15 cellular contexts compared by ENCODE assay signal in genomic region chr7:39892361-39892760, GRCh38. TPM values are rescaled to one million over a fixed set of nuclear protein-coding genes. Genes with fewer than 3 reads are reported as not detected.
DNase-seq lines count a peak whose midpoint lies in the region; ATAC-seq and TF ChIP-seq lines count a peak whose summit lies in the region.
"Had no signal": no experiment of that assay in that cellular context is flagged by ENCODE, and none has a peak within 500 bp of the region (broad histone marks: within the 10 kb centered on the region; RNA-seq: fewer than 3 reads in every experiment).

No MANE protein-coding gene starts in this region.

- CTCF ChIA-PET in PC-3 (lab: Charles Lee), result interaction anchor here (1.7 kb wide), 1 partner anchor 160 kb away, joined by 4 read pairs; no protein-coding TSS in a partner anchor

- H3K27me3 Mint-ChIP-seq in GM23338 (ENCODE audit: insufficient read depth, low read depth, poor library complexity) (no peaks in the 10 kb centered on the region), type B pancreatic cell (no peaks in the 10 kb centered on the region)

- H3K4me3 Mint-ChIP-seq in GM23338 (no peak overlapping the region), type B pancreatic cell (peak overlapping the region; percentile 59)
- H3K4me3 Mint-ChIP-seq: B cell; CD4-positive, alpha-beta T cell; IgD-negative memory B cell had no signal

- no peaks in the 10 kb centered on the region for H3K36me3 Mint-ChIP-seq in GM23338 (ENCODE audit: low read depth)
- H3K36me3 Mint-ChIP-seq in type B pancreatic cell, result no peaks in the 10 kb centered on the region
- H3K36me3 Mint-ChIP-seq: IgD-negative memory B cell had no signal

- H3K9ac ChIP-seq in PC-3 (ENCODE audit: low read length), result no peak overlapping the region
- H3K9ac ChIP-seq: GM23248 had no signal

- H3K27me3 ChIP-seq in GM23338 (ENCODE audit: insufficient read depth), result no peaks in the 10 kb centered on the region
- H3K27me3 ChIP-seq in PC-3 (ENCODE audit: low read length), result no peaks in the 10 kb centered on the region

- H2AFZ ChIP-seq in GM23338 (peak overlapping the region; percentile 28; the same call in 1 of the 2 replicates), PC-3 (ENCODE audit: low read length) (no peak overlapping the region)
- H2AFZ ChIP-seq: GM23248 had no signal

- no peaks in the 10 kb centered on the region; the same call in 1 of the 2 replicates for H3K4me1 ChIP-seq in GM23338 (ENCODE audit: insufficient read depth)
- H3K4me1 ChIP-seq in PC-3 (ENCODE audit: insufficient read depth, low read length), result peaks cover 23% of the 10 kb centered on the region

- H3K27ac Mint-ChIP-seq in GM23338 (no peak overlapping the region), type B pancreatic cell (peak overlapping the region; percentile 96)
- H3K27ac Mint-ChIP-seq: B cell; CD4-positive, alpha-beta T cell; IgD-negative memory B cell had no signal

- DNase-seq in GM23338 (ENCODE audit: low spot score) (no peak), PC-3 (peak; percentile 43), kidney tubule cell (ENCODE audit: low spot score) (peak; percentile 50), type B pancreatic cell (ENCODE audit: extremely low spot score, unreplicated experiment) (no peak), mucosa of gallbladder (ENCODE audit: low spot score) (no peak), foreskin fibroblast (no peak)
- DNase-seq in activated naive CD4-positive, alpha-beta T cell treated with anti-CD3 and anti-CD28 coated beads, Interleukin-2, amount 50 U/mL, for 16 hours, result no peak
- DNase-seq: C1 segment of cervical spinal cord; CD4-positive, alpha-beta T cell; DND-41; GDM1; GM23248; H7 had no signal

- H3K36me3 ChIP-seq in GM23338 (ENCODE audit: insufficient read depth), result no peaks in the 10 kb centered on the region
- H3K36me3 ChIP-seq in PC-3 (ENCODE audit: low read depth, low read length), result no peaks in the 10 kb centered on the region

- intact Hi-C loops in PC-3 (cut with micrococcal nuclease), result no loop called here

- ATAC-seq in GM23338 (no peak), PC-3 (peak; percentile 71)

- POLR2A ChIA-PET in PC-3 (lab: Charles Lee; ENCODE audit: unreplicated experiment), result no interaction called here

- no peaks in the 10 kb centered on the region for H4K20me1 ChIP-seq in GM23338 (replicated peaks; ENCODE audit: insufficient read depth)
- no peaks in the 10 kb centered on the region for H4K20me1 ChIP-seq in PC-3 (ENCODE audit: low read length)

- H3K4me2 ChIP-seq in GM23338 (no peak overlapping the region), PC-3 (ENCODE audit: low read length) (peak overlapping the region; percentile 26; the same call in 1 of the 2 replicates)

- no peak for TF ChIP-seq CTCF in GM23338 (conservative IDR thresholded peaks at IDR 0.05; ENCODE audit: low read depth in 2 of 2)
- no peak for TF ChIP-seq CTCF in PC-3 (conservative IDR thresholded peaks at IDR 0.05; ENCODE audit: low read depth, low read length)
- TF ChIP-seq CTCF in type B pancreatic cell (conservative IDR thresholded peaks at IDR 0.05), result no peak
- no peak for TF ChIP-seq CTCF in foreskin fibroblast (IDR thresholded peaks at IDR 0.05; ENCODE audit: low read depth, low read length)

- H3K4me3 ChIP-seq in GM23338 (no peak overlapping the region), PC-3 (ENCODE audit: low read length) (no peak overlapping the region), foreskin fibroblast (ENCODE audit: low read depth in 1 of 2, low read length in 2 of 2) (no peak overlapping the region)
- H3K4me3 ChIP-seq: GM23248 had no signal

- no TSS peak for BruUV-seq in PC-3 (replicated peaks; lab: Mats Ljungman, UMichigan)

- H3K9me3 Mint-ChIP-seq in GM23338, result no peaks in the 10 kb centered on the region
- H3K9me3 Mint-ChIP-seq in type B pancreatic cell, result no peaks in the 10 kb centered on the region
- H3K9me3 Mint-ChIP-seq: CD4-positive, alpha-beta T cell; IgD-negative memory B cell had no signal

- H3K9me2 ChIP-seq in GM23338 (ENCODE audit: insufficient read depth), result no peaks in the 10 kb centered on the region
- no peaks in the 10 kb centered on the region for H3K9me2 ChIP-seq in PC-3 (replicated peaks; ENCODE audit: low read length)

- H3F3A ChIP-seq in GM23338 (replicated peaks; ENCODE audit: low read depth) (no peaks in the 10 kb centered on the region), PC-3 (ENCODE audit: low read length, unreplicated experiment) (no peaks in the 10 kb centered on the region)

- no peaks in the 10 kb centered on the region for H3K9me3 ChIP-seq in PC-3 (ENCODE audit: low read length)

- no peaks in the 10 kb centered on the region for H3K79me2 ChIP-seq in GM23338 (replicated peaks; ENCODE audit: insufficient read depth)
- H3K79me2 ChIP-seq in PC-3 (ENCODE audit: low read length), result no peaks in the 10 kb centered on the region

- H3K4me1 Mint-ChIP-seq in GM23338 (peaks cover 3% of the 10 kb centered on the region; the same call in 1 of the 3 replicates), type B pancreatic cell (ENCODE audit: unreplicated experiment) (peaks cover 7% of the 10 kb centered on the region)

- H3K27ac ChIP-seq in GM23338 (ENCODE audit: low read depth), result no peak overlapping the region
- H3K27ac ChIP-seq in PC-3 (ENCODE audit: low read length), result peak overlapping the region; percentile 21; the same call in 1 of the 2 replicates
- H3K27ac ChIP-seq: GM23248 had no signal

TF ChIP-seq in GM23338, 12 proteins besides CTCF, POLR2A, EP300 and RAD21 (continues in another document):
- TF ChIP-seq STAT1 (IDR thresholded peaks at IDR 0.05; ENCODE audit: unreplicated experiment) (no peak), EZH2 (IDR thresholded peaks at IDR 0.05; ENCODE audit: low read depth, unreplicated experiment) (no peak), EZH2phosphoT487 (IDR thresholded peaks at IDR 0.05; ENCODE audit: unreplicated experiment) (no peak), NANOG (IDR thresholded peaks at IDR 0.05; ENCODE audit: borderline replicate concordance) (no peak), CREB1 (CRISPR knock-in tag; IDR thresholded peaks at IDR 0.05; ENCODE audit: low read depth) (no peak), ZNF114 (CRISPR knock-in tag; IDR thresholded peaks at IDR 0.05) (no peak)
- TF ChIP-seq, protein P1, sequence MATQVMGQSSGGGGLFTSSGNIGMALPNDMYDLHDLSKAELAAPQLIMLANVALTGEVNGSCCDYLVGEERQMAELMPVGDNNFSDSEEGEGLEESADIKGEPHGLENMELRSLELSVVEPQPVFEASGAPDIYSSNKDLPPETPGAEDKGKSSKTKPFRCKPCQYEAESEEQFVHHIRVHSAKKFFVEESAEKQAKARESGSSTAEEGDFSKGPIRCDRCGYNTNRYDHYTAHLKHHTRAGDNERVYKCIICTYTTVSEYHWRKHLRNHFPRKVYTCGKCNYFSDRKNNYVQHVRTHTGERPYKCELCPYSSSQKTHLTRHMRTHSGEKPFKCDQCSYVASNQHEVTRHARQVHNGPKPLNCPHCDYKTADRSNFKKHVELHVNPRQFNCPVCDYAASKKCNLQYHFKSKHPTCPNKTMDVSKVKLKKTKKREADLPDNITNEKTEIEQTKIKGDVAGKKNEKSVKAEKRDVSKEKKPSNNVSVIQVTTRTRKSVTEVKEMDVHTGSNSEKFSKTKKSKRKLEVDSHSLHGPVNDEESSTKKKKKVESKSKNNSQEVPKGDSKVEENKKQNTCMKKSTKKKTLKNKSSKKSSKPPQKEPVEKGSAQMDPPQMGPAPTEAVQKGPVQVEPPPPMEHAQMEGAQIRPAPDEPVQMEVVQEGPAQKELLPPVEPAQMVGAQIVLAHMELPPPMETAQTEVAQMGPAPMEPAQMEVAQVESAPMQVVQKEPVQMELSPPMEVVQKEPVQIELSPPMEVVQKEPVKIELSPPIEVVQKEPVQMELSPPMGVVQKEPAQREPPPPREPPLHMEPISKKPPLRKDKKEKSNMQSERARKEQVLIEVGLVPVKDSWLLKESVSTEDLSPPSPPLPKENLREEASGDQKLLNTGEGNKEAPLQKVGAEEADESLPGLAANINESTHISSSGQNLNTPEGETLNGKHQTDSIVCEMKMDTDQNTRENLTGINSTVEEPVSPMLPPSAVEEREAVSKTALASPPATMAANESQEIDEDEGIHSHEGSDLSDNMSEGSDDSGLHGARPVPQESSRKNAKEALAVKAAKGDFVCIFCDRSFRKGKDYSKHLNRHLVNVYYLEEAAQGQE (IDR thresholded peaks at IDR 0.05; ENCODE audit: unreplicated experiment), result no peak

RNA-seq across cellular contexts. Expression of gene CDK13, which starts 57.7 kb away (rescaled TPM):
- 80.2 and 88.4 TPM in 2 replicates for total RNA-seq in GM23338 (2014; rRNA removed; shearing (Covaris generic))
- polyA plus RNA-seq in GM23338 (2016; fragmentation: Nextera tagmentation; extraction: Ambion mirVana), result 38.1 and 39.4 TPM in 2 replicates
- 34.9 and 37.1 TPM in 2 replicates for total RNA-seq in PC-3 (2014; rRNA removed)
- 49.3 and 57.6 TPM in 2 replicates for total RNA-seq in type B pancreatic cell (ENCODE audit: low replicate concordance)
- 43.2 TPM for total RNA-seq in mucosa of gallbladder

Comparison
In these comparisons a context has a peak if more than half of its experiments do, and no peak if none do; other contexts are left out.
1. DNase-seq: peak in PC-3 (single experiment) and kidney tubule cell (single experiment); none in GM23338 (single experiment), type B pancreatic cell (single experiment), mucosa of gallbladder (single experiment), foreskin fibroblast (0 of 2) and activated naive CD4-positive, alpha-beta T cell treated with anti-CD3 and anti-CD28 coated beads, Interleukin-2, amount 50 U/mL, for 16 hours (single experiment).